Comparison of ENCODE assay signal across 19 cellular contexts in genomic region chr17:78953356-78954350, GRCh38. TPM values are rescaled to one million over a fixed set of nuclear protein-coding genes. Genes with fewer than 3 reads are reported as not detected.
A peak's percentile ranks its signal among the peaks of the same experiment; 100 is the strongest.
DNase-seq lines count a peak whose midpoint lies in the region; ATAC-seq and TF ChIP-seq lines count a peak whose summit lies in the region.
"Had no signal": no experiment of that assay in that cellular context is flagged by ENCODE, and none has a peak within 500 bp of the region (broad histone marks: within the 10 kb centered on the region; RNA-seq: fewer than 3 reads in every experiment).

No MANE protein-coding gene starts in this region.

- TF ChIP-seq EP300 in ovary (IDR thresholded peaks at IDR 0.05), result no peak

- intact Hi-C loops in ovary (cut with DNase I), result no loop called here

- no peak for ATAC-seq in GM19035 (IDR thresholded peaks at IDR 0.05; ENCODE audit: unreplicated experiment)

- H3K27ac ChIP-seq in ovary, result peak overlapping the region; percentile 44 to 84
- H3K27ac ChIP-seq: thyroid gland had no signal

- no peak for TF ChIP-seq POLR2A in ovary (IDR thresholded peaks at IDR 0.05)

- H3K4me3 ChIP-seq in fibroblast of mammary gland (ENCODE audit: control insufficient read depth, low read depth, low read length) (no peak overlapping the region), ovary (no peak overlapping the region)
- H3K4me3 ChIP-seq: smooth muscle cell, thyroid gland had no signal

- TF ChIP-seq CTCF in fibroblast of mammary gland (conservative IDR thresholded peaks at IDR 0.05; ENCODE audit: control insufficient read depth, insufficient read depth, low read depth, low read length) (no peak), ovary (IDR thresholded peaks at IDR 0.05) (no peak)

- H3K27me3 ChIP-seq in ovary, result no peaks in the 10 kb centered on the region
- H3K27me3 ChIP-seq: thyroid gland had no signal

- DNase-seq in NCI-H1417 (lab: John Stamatoyannopoulos, UW), result peak in 2 of 3 experiments; percentile 30 to 75
- DNase-seq in NCI-H1417 treated with DMSO at 0.1 percent for 48 hours (lab: John Stamatoyannopoulos, UW), result no peak
- peak; percentile 95 to 98 for DNase-seq in NCI-H524 (lab: John Stamatoyannopoulos, UW)
- peak; percentile 63 for DNase-seq in fibroblast of mammary gland (ENCODE audit: low read depth)
- DNase-seq in ovary, result peak; percentile 54 to 78 (median 64)
- DNase-seq in activated T-cell treated with anti-CD3 and anti-CD28 coated beads for 4 hours, result no peak
- DNase-seq in DMS53 treated with DMSO at 0.1 percent for 48 hours (lab: John Stamatoyannopoulos, UW; ENCODE audit: unreplicated experiment), result no peak
- DNase-seq: activated CD4-positive, alpha-beta T cell treated with anti-CD3 and anti-CD28 coated beads for 4 hours; activated naive CD4-positive, alpha-beta T cell treated with Interleukin-2 at 50 U/mL for 16 hours; aorta; CD4-positive, CD25-positive, alpha-beta regulatory T cell; erythroblast; kidney glomerular epithelial cell; MV-4-11; NCI-H2171; SHP77 treated with DMSO at 0.1 percent for 48 hours; thyroid gland had no signal

- H3K4me1 ChIP-seq in ovary (ENCODE audit: insufficient read depth), result peaks cover 16% of the 10 kb centered on the region

- no peaks in the 10 kb centered on the region for H3K36me3 ChIP-seq in ovary
- H3K36me3 ChIP-seq: thyroid gland had no signal

- WGBS in ovary, 3 donors, result 23 to 41% (median 30%) methylated on average over 29 of the region's 29 CpGs

- no peaks in the 10 kb centered on the region for H3K9me3 ChIP-seq in ovary
- H3K9me3 ChIP-seq: thyroid gland had no signal

RNA-seq across cellular contexts. Expression of gene LGALS3BP, which starts 26.1 kb away (rescaled TPM):
- 100 to 1,000 TPM; 191 to 584 (median 250) TPM for total RNA-seq in ovary
- polyA plus RNA-seq in ovary, result 100 to 1,000 TPM; 214 to 251 TPM

RNA-seq across cellular contexts. Expression of gene TIMP2, which starts 28.5 kb away (rescaled TPM):
- 100 to 1,000 TPM; 221 to 854 (median 693) TPM for total RNA-seq in ovary
- 1,000 to 10,000 TPM in 1 of 2 donors, 100 to 1,000 TPM in 1; 542 to 1,422 TPM for polyA plus RNA-seq in ovary

RNA-seq across cellular contexts. Expression of gene CEP295NL, which starts 50.7 kb away (rescaled TPM):
- total RNA-seq in ovary, result 1 to 10 TPM; 1.7 to 8.0 (median 4.5) TPM
- 1 to 10 TPM in 1 of 2 donors, under 1 TPM in 1; 0.25 to 1.0 TPM for polyA plus RNA-seq in ovary
- polyA plus RNA-seq: smooth muscle cell had no signal

RNA-seq across cellular contexts. Expression of gene CANT1, which starts 55.9 kb away (rescaled TPM):
- total RNA-seq in ovary, result 10 to 100 TPM; 20.4 to 48.8 (median 34.3) TPM
- 10 to 100 TPM; 18.6 to 33.8 TPM for polyA plus RNA-seq in ovary

Comparison
In these comparisons a context has a peak if more than half of its experiments do, and no peak if none do; other contexts are left out.
1. DNase-seq: peak in NCI-H1417 (2 of 3), NCI-H524 (2 of 2), fibroblast of mammary gland (single experiment) and ovary (5 of 5); none in NCI-H1417 treated with DMSO at 0.1 percent for 48 hours (single experiment), activated T-cell treated with anti-CD3 and anti-CD28 coated beads for 4 hours (single experiment) and DMS53 treated with DMSO at 0.1 percent for 48 hours (single experiment).